19 cellular contexts compared by ENCODE assay signal in genomic region chr12:20602671-20603402, GRCh38.
DNase-seq lines count a peak whose midpoint lies in the region; ATAC-seq, FAIRE-seq and TF ChIP-seq lines count a peak whose summit lies in the region.
"Had no signal": no experiment of that assay in that cellular context is flagged by ENCODE, and none has a peak within 500 bp of the region (broad histone marks: within the 10 kb centered on the region; RNA-seq: fewer than 3 reads in every experiment).

No MANE protein-coding gene starts in this region.

- no peak overlapping the region for H2AFZ ChIP-seq in astrocyte (ENCODE audit: low read depth, low read length)

- H3K4me2 ChIP-seq in astrocyte (ENCODE audit: low read length): peak overlapping the region; percentile 36
- H3K4me2 ChIP-seq: KMS-11 had no signal

- no peaks in the 10 kb centered on the region for H3K27me3 ChIP-seq in astrocyte (ENCODE audit: insufficient read depth, low read length)
- no peaks in the 10 kb centered on the region for H3K27me3 ChIP-seq in left ventricle myocardium inferior (ENCODE audit: low read depth)

- no peak for FAIRE-seq in astrocyte (lab: Jason Lieb, UNC)

- no peaks in the 10 kb centered on the region for H3K4me1 Mint-ChIP-seq in astrocyte (ENCODE audit: low read depth, unreplicated experiment)
- H3K4me1 Mint-ChIP-seq: CD4-positive, alpha-beta memory T cell; stimulated activated naive B cell treated with anti-CD40 and anti-IgM and Interleukin-4, amounts not matched to agents 10 μg/mL and 1 μg/mL and 100 μg/mL, for 72 hours had no signal

- DNase-seq in ELR (ENCODE audit: low read depth): peak; percentile 0
- peak; percentile 96 for DNase-seq in astrocyte (ENCODE audit: low read depth)
- no peak for DNase-seq in left ventricle myocardium inferior
- no peak for DNase-seq in sciatic nerve (ENCODE audit: low spot score)
- no peak for DNase-seq in NCI-H1694 (lab: John Stamatoyannopoulos, UW)
- DNase-seq in middle frontal gyrus (ENCODE audit: extremely low spot score, low spot score): no peak
- DNase-seq in NCI-H526 treated with DMSO at 0.1 percent for 48 hours (lab: John Stamatoyannopoulos, UW): no peak
- DNase-seq: activated CD4-positive, alpha-beta T cell treated with anti-CD3 and anti-CD28 coated beads, Interleukin-2, amount 50 U/mL, for 1 hour; activated effector memory CD4-positive, alpha-beta T cell treated with Interleukin-2 at 50 U/mL for 16 hours; CD4-positive, alpha-beta memory T cell; GDM1; left cardiac atrium; occipital lobe; OCI-M1; stimulated activated CD4-positive, alpha-beta T cell treated with anti-CD3 and anti-CD28 coated beads, Interleukin-2, amount 100 ng/mL, for 48 hours; stimulated activated naive B cell treated with anti-CD40 and anti-IgM and Interleukin-4, amounts not matched to agents 10 μg/mL and 1 μg/mL and 100 μg/mL, for 72 hours had no signal

- H3K4me3 ChIP-seq in astrocyte (ENCODE audit: insufficient read depth, low read depth, low read length): no peak overlapping the region
- H3K4me3 ChIP-seq in left ventricle myocardium inferior: no peak overlapping the region

- ATAC-seq in sciatic nerve: peak; percentile 31
- ATAC-seq in activated CD4-positive, CD25-positive, alpha-beta regulatory T cell treated with anti-CD3 and anti-CD28 coated beads, Interleukin-2, amount 50 U/mL, for 24 hours: no peak
- ATAC-seq: stimulated activated naive B cell treated with anti-CD40 and anti-IgM and Interleukin-4, amounts not matched to agents 10 μg/mL and 1 μg/mL and 100 μg/mL, for 72 hours had no signal

- no peaks in the 10 kb centered on the region for H3K4me1 ChIP-seq in astrocyte (ENCODE audit: insufficient read depth, low read length)
- H3K4me1 ChIP-seq in left ventricle myocardium inferior: peaks cover 76% of the 10 kb centered on the region

- H3K36me3 ChIP-seq in astrocyte (ENCODE audit: insufficient read depth, low read length) (no peaks in the 10 kb centered on the region), left ventricle myocardium inferior (no peaks in the 10 kb centered on the region)

- H3K9ac ChIP-seq in astrocyte (ENCODE audit: low read length): peak overlapping the region; percentile 47
- H3K9ac ChIP-seq: KMS-11 had no signal

- no peak overlapping the region for H3K27ac Mint-ChIP-seq in astrocyte (ENCODE audit: unreplicated experiment)
- H3K27ac Mint-ChIP-seq: CD4-positive, alpha-beta memory T cell; stimulated activated naive B cell treated with anti-CD40 and anti-IgM and Interleukin-4, amounts not matched to agents 10 μg/mL and 1 μg/mL and 100 μg/mL, for 72 hours; T-helper 1 cell treated with Interleukin-12 subunit alpha and Interleukin-12 subunit beta and Interleukin-4 antibody, amounts not matched to agents 30 μg/mL and 1 μg/mL, for 36 hours had no signal

- intact Hi-C loops in left ventricle myocardium inferior (cut with micrococcal nuclease) (no loop called here), sciatic nerve (cut with DNase I) (no loop called here)

- TF ChIP-seq CTCF in astrocyte (IDR thresholded peaks at IDR 0.05; ENCODE audit: insufficient read depth, low read depth, low read length): no peak
- TF ChIP-seq CTCF in left ventricle myocardium inferior (IDR thresholded peaks at IDR 0.05; ENCODE audit: borderline replicate concordance): no peak

- H3K9me3 ChIP-seq in astrocyte (ENCODE audit: insufficient read depth, low read depth, low read length): no peaks in the 10 kb centered on the region
- H3K9me3 ChIP-seq in left ventricle myocardium inferior (replicated peaks): no peaks in the 10 kb centered on the region

- no peaks in the 10 kb centered on the region for H4K20me1 ChIP-seq in astrocyte (ENCODE audit: insufficient read depth, low read length)

- H3K27ac ChIP-seq in astrocyte (ENCODE audit: low read depth, low read length): peak overlapping the region; percentile 82
- H3K27ac ChIP-seq in left ventricle myocardium inferior (replicated peaks): peak overlapping the region; percentile 68
- H3K27ac ChIP-seq: KMS-11 had no signal

- H3K36me3 Mint-ChIP-seq in astrocyte (ENCODE audit: low read depth, unreplicated experiment): no peaks in the 10 kb centered on the region
- H3K36me3 Mint-ChIP-seq: CD4-positive, alpha-beta memory T cell; stimulated activated naive B cell treated with anti-CD40 and anti-IgM and Interleukin-4, amounts not matched to agents 10 μg/mL and 1 μg/mL and 100 μg/mL, for 72 hours had no signal

- no peaks in the 10 kb centered on the region for H3K27me3 Mint-ChIP-seq in astrocyte (ENCODE audit: low read depth, unreplicated experiment)
- H3K27me3 Mint-ChIP-seq: stimulated activated naive B cell treated with anti-CD40 and anti-IgM and Interleukin-4, amounts not matched to agents 10 μg/mL and 1 μg/mL and 100 μg/mL, for 72 hours had no signal

- no peaks in the 10 kb centered on the region for H3K79me2 ChIP-seq in astrocyte (ENCODE audit: insufficient read depth, low read length)

- H3K9me3 Mint-ChIP-seq in astrocyte (ENCODE audit: unreplicated experiment): no peaks in the 10 kb centered on the region
- H3K9me3 Mint-ChIP-seq: CD4-positive, alpha-beta memory T cell; stimulated activated naive B cell treated with anti-CD40 and anti-IgM and Interleukin-4, amounts not matched to agents 10 μg/mL and 1 μg/mL and 100 μg/mL, for 72 hours; T-helper 1 cell treated with Interleukin-12 subunit alpha and Interleukin-12 subunit beta and Interleukin-4 antibody, amounts not matched to agents 30 μg/mL and 1 μg/mL, for 36 hours had no signal

- no peak overlapping the region for H3K4me3 Mint-ChIP-seq in astrocyte (ENCODE audit: unreplicated experiment)
- H3K4me3 Mint-ChIP-seq: CD4-positive, alpha-beta memory T cell; stimulated activated naive B cell treated with anti-CD40 and anti-IgM and Interleukin-4, amounts not matched to agents 10 μg/mL and 1 μg/mL and 100 μg/mL, for 72 hours; T-helper 1 cell treated with Interleukin-12 subunit alpha and Interleukin-12 subunit beta and Interleukin-4 antibody, amounts not matched to agents 30 μg/mL and 1 μg/mL, for 36 hours had no signal

Comparison
In these comparisons a context has a peak if more than half of its experiments do, and no peak if none do; other contexts are left out.
1. DNase-seq: peak in ELR (single experiment) and astrocyte (single experiment); none in left ventricle myocardium inferior (single experiment), sciatic nerve (single experiment), NCI-H1694 (single experiment), middle frontal gyrus (single experiment) and NCI-H526 treated with DMSO at 0.1 percent for 48 hours (single experiment).